Comparison of ENCODE assay signal across 34 cellular contexts in genomic region chr12:28215021-28215420, GRCh38. TPM values are rescaled to one million over a fixed set of nuclear protein-coding genes. Genes with fewer than 3 reads are reported as not detected.
A peak's percentile ranks its signal among the peaks of the same experiment; 100 is the strongest.
DNase-seq lines count a peak whose midpoint lies in the region; ATAC-seq, FAIRE-seq and TF ChIP-seq lines count a peak whose summit lies in the region.
"Had no signal": no experiment of that assay in that cellular context is flagged by ENCODE, and none has a peak within 500 bp of the region (broad histone marks: within the 10 kb centered on the region; RNA-seq: fewer than 3 reads in every experiment).

No MANE protein-coding gene starts in this region.

- POLR2A ChIA-PET in K562 (lab: Yijun Ruan, JAX) = no interaction called here
- POLR2A ChIA-PET in PC-9 (lab: Charles Lee; ENCODE audit: unreplicated experiment) = no interaction called here

- H2AFZ ChIP-seq in Loucy (ENCODE audit: low read length) = no peak overlapping the region
- H2AFZ ChIP-seq in K562 (ENCODE audit: low read depth, low read length) = no peak overlapping the region
- H2AFZ ChIP-seq in PC-9 = no peak overlapping the region

- H3K79me2 ChIP-seq in Loucy (ENCODE audit: insufficient read depth, low read length) (peaks cover 20% of the 10 kb centered on the region; the same call in 1 of the 2 replicates), K562 (ENCODE audit: control insufficient read depth, insufficient read depth, low read length) (peaks cover 6% of the 10 kb centered on the region; the same call in 2 of the 3 replicates), PC-9 (ENCODE audit: low read depth) (peaks cover 3% of the 10 kb centered on the region)

- no peaks in the 10 kb centered on the region for H3K27me3 ChIP-seq in Loucy (ENCODE audit: insufficient read depth, low read length, poor library complexity, severe bottlenecking)
- no peaks in the 10 kb centered on the region for H3K27me3 ChIP-seq in K562 (ENCODE audit: control insufficient read depth in 2 of 2, insufficient read depth in 2 of 2, low read length in 2 of 2)
- H3K27me3 ChIP-seq in PC-9 (ENCODE audit: insufficient read depth, low read depth) = no peaks in the 10 kb centered on the region
- H3K27me3 ChIP-seq: BE2C; BLaER1; BLaER1 treated with 17β-estradiol and CSF1 and Interleukin-3, amounts not matched to agents 10 nM and 100 nM had no signal

- no peak for TF ChIP-seq EP300 in K562 (IDR thresholded peaks at IDR 0.05; ENCODE audit: low read length)

- intact Hi-C loops in K562 (cut with micrococcal nuclease) (no loop called here), PC-9 (cut with micrococcal nuclease; ENCODE audit: unreplicated experiment) (no loop called here)

- no peak overlapping the region for H3K4me3 ChIP-seq in Loucy (ENCODE audit: low read length, poor library complexity, severe bottlenecking)
- H3K4me3 ChIP-seq in K562 = no peak overlapping the region
- no peak overlapping the region for H3K4me3 ChIP-seq in PC-9
- H3K4me3 ChIP-seq: A549; BLaER1; BLaER1 treated with 17β-estradiol and CSF1 and Interleukin-3, amounts not matched to agents 10 nM and 100 nM had no signal

- peaks cover 4% of the 10 kb centered on the region for H4K20me1 ChIP-seq in Loucy (ENCODE audit: insufficient read depth, low read length, poor library complexity, severe bottlenecking)
- no peaks in the 10 kb centered on the region for H4K20me1 ChIP-seq in K562 (replicated peaks; ENCODE audit: control insufficient read depth, insufficient read depth, low read length)
- no peaks in the 10 kb centered on the region for H4K20me1 ChIP-seq in PC-9 (ENCODE audit: insufficient read depth)
- H4K20me1 ChIP-seq: BLaER1; BLaER1 treated with 17β-estradiol and CSF1 and Interleukin-3, amounts not matched to agents 10 nM and 100 nM had no signal

- H3K4me1 ChIP-seq in Loucy (ENCODE audit: insufficient read depth, low read length, poor library complexity, severe bottlenecking) (peaks cover 9% of the 10 kb centered on the region), K562 (replicated peaks in 1 of 2; ENCODE audit: control insufficient read depth in 2 of 2, insufficient read depth in 2 of 2, low read length in 2 of 2) (no peaks in the 10 kb centered on the region; a peak in 1 of 5 replicates), PC-9 (replicated peaks; ENCODE audit: insufficient read depth) (no peaks in the 10 kb centered on the region)
- H3K4me1 ChIP-seq: A549, BE2C, BLaER1, Caco-2 had no signal

- ATAC-seq in K562 (no peak), left lobe of liver (peak; percentile 57), GM19452 (IDR thresholded peaks at IDR 0.05; ENCODE audit: unreplicated experiment) (no peak)
- ATAC-seq: A549; CD8-positive, alpha-beta T cell had no signal

- FAIRE-seq in H54 (lab: Jason Lieb, UNC) = peak; percentile 15
- peak; percentile 63 for FAIRE-seq in K562 (lab: Jason Lieb, UNC)
- FAIRE-seq: A204.1, A549, D721Med had no signal

- H3K9me3 ChIP-seq in Loucy (ENCODE audit: insufficient read depth, low read depth, low read length) (peaks cover 9% of the 10 kb centered on the region), K562 (replicated peaks; ENCODE audit: control insufficient read depth, insufficient read depth, low read depth, low read length) (peaks cover 4% of the 10 kb centered on the region; the same call in 1 of the 2 replicates), PC-9 (ENCODE audit: insufficient read depth, low read depth) (peaks cover 9% of the 10 kb centered on the region)
- H3K9me3 ChIP-seq: BE2C had no signal

- H3K9me2 ChIP-seq in Loucy (replicated peaks; ENCODE audit: low read depth, low read length) (no peaks in the 10 kb centered on the region), PC-9 (ENCODE audit: insufficient read depth) (no peaks in the 10 kb centered on the region)

- no peak overlapping the region for H3K27ac ChIP-seq in K562 (ENCODE audit: extremely low read depth, low read depth, low read length)
- no peak overlapping the region for H3K27ac ChIP-seq in PC-9
- H3K27ac ChIP-seq: 22Rv1; A549; BLaER1; BLaER1 treated with 17β-estradiol and CSF1 and Interleukin-3, amounts not matched to agents 10 nM and 100 nM; C4-2B had no signal

- BruUV-seq in K562 (replicated peaks; lab: Mats Ljungman, UMichigan) (no TSS peak), PC-9 (replicated peaks; lab: Mats Ljungman, UMichigan) (no TSS peak)

- H3F3A ChIP-seq in Loucy (ENCODE audit: low read depth) (no peaks in the 10 kb centered on the region), PC-9 (ENCODE audit: insufficient read depth, low read depth) (no peaks in the 10 kb centered on the region)

- DNase-seq in H54 (ENCODE audit: insufficient read length, low spot score) = no peak
- no peak for DNase-seq in K562 (ENCODE audit: extremely low read depth in 1 of 4, low spot score in 3 of 4)
- no peak for DNase-seq in left lobe of liver (ENCODE audit: low spot score)
- no peak for DNase-seq in HuH-7 (ENCODE audit: low spot score)
- DNase-seq in GOT3 (lab: John Stamatoyannopoulos, UW) = no peak
- DNase-seq in PC-9 = no peak
- DNase-seq: 8988T; ACHN; BE2C; C1 segment of cervical spinal cord; Caco-2; Calu3; CD4-positive, alpha-beta memory T cell; CD4-positive, alpha-beta T cell; CD4-positive, CD25-positive, alpha-beta regulatory T cell; CD8-positive, alpha-beta memory T cell; CD8-positive, alpha-beta T cell; COR-L47; DMS 273 treated with DMSO at 0.1 percent for 48 hours; DMS153; DMS53; DMS79; DMS79 treated with DMSO at 0.1 percent for 48 hours; DND-41; EL had no signal

- H3K9ac ChIP-seq in Loucy (ENCODE audit: low read depth, low read length, poor library complexity, severe bottlenecking) (no peak overlapping the region), K562 (ENCODE audit: insufficient read depth in 1 of 2, low read depth in 2 of 2, low read length in 2 of 2) (no peak overlapping the region)
- H3K9ac ChIP-seq: BLaER1; BLaER1 treated with 17β-estradiol and CSF1 and Interleukin-3, amounts not matched to agents 10 nM and 100 nM had no signal

- no peaks in the 10 kb centered on the region for H3K9me1 ChIP-seq in K562 (ENCODE audit: control insufficient read depth, insufficient read depth, low read length)

- H3K36me3 ChIP-seq in Loucy (ENCODE audit: insufficient read depth, low read length) (peaks cover 38% of the 10 kb centered on the region), K562 (ENCODE audit: control insufficient read depth, insufficient read depth, low read length) (no peaks in the 10 kb centered on the region; the same call in 1 of the 3 replicates), PC-9 (ENCODE audit: low read depth) (peaks cover 4% of the 10 kb centered on the region; the same call in 1 of the 2 replicates)
- H3K36me3 ChIP-seq: BE2C had no signal

- H3K4me2 ChIP-seq in Loucy (ENCODE audit: low read depth, low read length, poor library complexity, severe bottlenecking) = peak overlapping the region; percentile 13
- H3K4me2 ChIP-seq in K562 (ENCODE audit: insufficient read depth, low read length) = no peak overlapping the region
- no peak overlapping the region for H3K4me2 ChIP-seq in PC-9
- H3K4me2 ChIP-seq: A549; BLaER1; BLaER1 treated with 17β-estradiol and CSF1 and Interleukin-3, amounts not matched to agents 10 nM and 100 nM had no signal

- TF ChIP-seq RAD21 in K562 (CRISPR knock-in tag; conservative IDR thresholded peaks at IDR 0.05 in 1 of 2, IDR thresholded peaks at IDR 0.05 in 1 of 2) = no peak

- in situ Hi-C loops in K562 (cut with MboI) = no loop called here

- TF ChIP-seq POLR2A in H54 (IDR thresholded peaks at IDR 0.05; ENCODE audit: low read depth, low read length) (no peak), K562 (conservative IDR thresholded peaks at IDR 0.05) (no peak)

- CTCF ChIA-PET in K562 (lab: Yijun Ruan, JAX; ENCODE audit: low intra/inter-chr PET ratio) = no interaction called here
- CTCF ChIA-PET in PC-9 (lab: Charles Lee) = no interaction called here

- TF ChIP-seq CTCF in Loucy (conservative IDR thresholded peaks at IDR 0.05; ENCODE audit: low read length) (no peak), K562 (IDR thresholded peaks at IDR 0.05 in 2 of 3, conservative IDR thresholded peaks at IDR 0.05 in 1 of 3; ENCODE audit: insufficient read depth in 2 of 3, low read depth in 1 of 3, low read length in 3 of 3) (no peak), PC-9 (conservative IDR thresholded peaks at IDR 0.05) (no peak)

TF ChIP-seq in K562, 482 proteins besides CTCF, POLR2A, EP300 and RAD21 (continues in another document):
- TF ChIP-seq MAFG (tag; conservative IDR thresholded peaks at IDR 0.05) = no peak
- TF ChIP-seq CBFB (CRISPR knock-in tag; IDR thresholded peaks at IDR 0.05) = no peak
- no peak for TF ChIP-seq PTTG1 (tag; IDR thresholded peaks at IDR 0.05; ENCODE audit: low read depth)
- no peak for TF ChIP-seq MEF2D (tag; conservative IDR thresholded peaks at IDR 0.05; ENCODE audit: low read depth)
- TF ChIP-seq CEBPG (CRISPR knock-in tag; IDR thresholded peaks at IDR 0.05) = no peak
- TF ChIP-seq CEBPG (tag; conservative IDR thresholded peaks at IDR 0.05 in 1 of 2, IDR thresholded peaks at IDR 0.05 in 1 of 2) = no peak

RNA-seq across cellular contexts. Expression of gene CCDC91, which starts 24.8 kb away (rescaled TPM):
- 24.0 and 53.4 TPM in 2 replicates for total RNA-seq in K562 (2011; cell fraction: chromatin; rRNA removed; ENCODE audit: low replicate concordance)
- 11.8 and 13.6 TPM in 2 replicates for total RNA-seq in K562 (2011; cell fraction: nucleolus; rRNA removed)
- total RNA-seq in K562 (2011; cell fraction: nucleoplasm; rRNA removed) = 19.7 and 26.5 TPM in 2 replicates
- total RNA-seq in K562 (2014; rRNA removed) (21.4 and 26.3 TPM in 2 replicates), K562 (2014; rRNA removed; fragmentation: Illumina TruSeq; extraction: Trizol) (29.5 and 38.1 TPM in 2 replicates), K562 (2015; rRNA removed; fragmentation: Illumina TruSeq; extraction: Trizol) (23.8 and 27.4 TPM in 2 replicates), K562 (2021) (23.9 and 24.3 TPM in 2 replicates), left lobe of liver (11.9 TPM), PC-9 (2021) (30.7 and 38.9 TPM in 2 replicates)
- polyA plus RNA-seq in K562 (2011; rRNA removed) (27.3 and 31.1 TPM in 2 replicates), K562 (2014; fragmentation: Illumina TruSeq; extraction: Trizol) (24.0 and 30.1 TPM in 2 replicates), K562 (2014; fragmentation: Nextera tagmentation; extraction: Ambion mirVana) (10 to 100 TPM; 10.1 to 11.3 TPM), K562 (2014; rRNA removed) (20.9 and 23.7 TPM in 2 replicates)
- polyA plus RNA-seq in K562 (2011; cell fraction: cytosol; rRNA removed) = 7.4 and 11.7 TPM in 2 replicates
- polyA plus RNA-seq in K562 (2011; cell fraction: nucleus; rRNA removed) = 10.4 and 13.7 TPM in 2 replicates
- polyA plus RNA-seq in K562 (2012) = 22.1 and 24.8 TPM in 2 replicates
- polyA minus RNA-seq in K562 (2011; rRNA and poly(A)+ RNA removed) = 51.1 and 51.5 TPM in 2 replicates
- polyA minus RNA-seq in K562 (2011; cell fraction: cytosol; rRNA and poly(A)+ RNA removed) = 21.2 and 22.4 TPM in 2 replicates
- polyA minus RNA-seq in K562 (2011; cell fraction: nucleus; rRNA and poly(A)+ RNA removed) = 35.7 and 63.1 TPM in 2 replicates
